Comparison of ENCODE assay signal across 27 cellular contexts in the genomic region with DNA sequence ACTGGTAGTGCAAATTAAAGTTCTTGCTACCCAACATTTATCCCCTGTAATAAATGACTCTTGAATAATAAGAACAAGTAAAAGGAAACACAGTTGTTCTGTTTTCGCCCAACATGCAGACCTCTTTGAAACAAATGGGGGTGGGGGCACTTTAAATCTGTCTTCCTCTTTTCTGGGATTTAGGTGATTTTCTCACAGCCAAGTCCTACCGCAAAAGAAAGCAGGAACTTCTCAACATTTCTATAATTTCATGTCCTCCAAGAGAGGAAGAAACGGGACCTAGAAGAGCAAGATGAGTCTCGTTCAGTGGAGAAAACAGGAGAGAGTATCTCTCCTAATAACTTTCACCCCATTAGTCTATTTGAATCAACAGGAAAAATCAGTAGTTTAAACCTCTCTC. TPM values are rescaled to one million over a fixed set of nuclear protein-coding genes. Genes with fewer than 3 reads are reported as not detected.
DNase-seq lines count a peak whose midpoint lies in the region.
"Had no signal": no experiment of that assay in that cellular context is flagged by ENCODE, and none has a peak within 500 bp of the region (broad histone marks: within the 10 kb centered on the region; RNA-seq: fewer than 3 reads in every experiment).

No MANE protein-coding gene starts in this region.

- DNase-seq in CD1c-positive myeloid dendritic cell (ENCODE audit: extremely low spot score) (peak; percentile 38), Kasumi-1 (lab: John Stamatoyannopoulos, UW) (peak; percentile 19 to 22), SKM-1 (lab: John Stamatoyannopoulos, UW; ENCODE audit: unreplicated experiment) (peak; percentile 10), immature natural killer cell (no peak), T-helper 2 cell (no peak), NCI-H2029 (lab: John Stamatoyannopoulos, UW) (no peak), NCI-H345 treated with DMSO at 0.1 percent for 48 hours (lab: John Stamatoyannopoulos, UW; ENCODE audit: unreplicated experiment) (no peak), HK-2 (ENCODE audit: unreplicated experiment) (no peak)
- DNase-seq: activated CD4-positive, alpha-beta T cell treated with anti-CD3 and anti-CD28 coated beads, Interleukin-2, amount 50 U/mL, for 1 hour; C1 segment of cervical spinal cord; Calu3; caudate nucleus; esophagus squamous epithelium; hypothalamus; Karpas-422; mesenchymal stem cell; NCI-H1092 treated with DMSO at 0.1 percent for 48 hours; NCI-H2081; NCI-H2227 treated with DMSO at 0.1 percent for 48 hours; occipital lobe; SK-N-SH; stimulated activated naive CD8-positive, alpha-beta T cell treated with anti-CD3 and anti-CD28 coated beads, Interleukin-15, Interleukin-2, amounts not matched to agents 100 U/mL and 50 U/mL, for 24 hours; testis had no signal

- H3K9me3 Mint-ChIP-seq in immature natural killer cell: peaks cover 0 to 22% (median 3%) of the 10 kb centered on the region in 6 donors
- H3K9me3 Mint-ChIP-seq: activated naive CD4-positive, alpha-beta T cell treated with anti-CD3 and anti-CD28 coated beads, Interleukin-2, amount 50 U/mL, for 72 hours; dendritic cell treated with granulocyte-macrophage colony-stimulating factor and Interleukin-4, amounts not matched to agents 40 ng/mL and 50 ng/mL, for 4 days; WTC11 had no signal

- H3K4me3 Mint-ChIP-seq in immature natural killer cell: peak overlapping the region in 3 of 5 donors; percentile 50 to 81 (median 55)
- H3K4me3 Mint-ChIP-seq: dendritic cell treated with granulocyte-macrophage colony-stimulating factor and Interleukin-4, amounts not matched to agents 40 ng/mL and 50 ng/mL, for 4 days had no signal

- H3K4me1 Mint-ChIP-seq in immature natural killer cell: peaks cover 23 to 38% of the 10 kb centered on the region in 2 donors

- peaks cover 0 to 3% (median 0%) of the 10 kb centered on the region in 3 donors for H3K36me3 Mint-ChIP-seq in immature natural killer cell
- H3K36me3 Mint-ChIP-seq: WTC11 had no signal

- H3K27ac Mint-ChIP-seq in immature natural killer cell: no peak overlapping the region
- H3K27ac Mint-ChIP-seq: activated naive CD4-positive, alpha-beta T cell treated with anti-CD3 and anti-CD28 coated beads, Interleukin-2, amount 50 U/mL, for 72 hours; dendritic cell treated with granulocyte-macrophage colony-stimulating factor and Interleukin-4, amounts not matched to agents 40 ng/mL and 50 ng/mL, for 4 days; WTC11 had no signal

- H3K27me3 Mint-ChIP-seq in immature natural killer cell (ENCODE audit: low read depth in 3 of 3): peaks cover 46 to 72% (median 64%) of the 10 kb centered on the region in 3 donors

RNA-seq across cellular contexts. Expression of a gene that starts 3.4 kb away (rescaled TPM):
- polyA plus RNA-seq in immature natural killer cell: not detected
- polyA plus RNA-seq: AG04450, SK-N-SH had no signal

RNA-seq across cellular contexts. Expression of a gene that starts 59.0 kb away (rescaled TPM):
- 10 to 100 TPM in 1 of 3 donors, 1 to 10 TPM in 2; 5.4 to 12.3 (median 7.4) TPM for polyA plus RNA-seq in immature natural killer cell

Comparison
In these comparisons a context has a peak if more than half of its experiments do, and no peak if none do; other contexts are left out.
1. DNase-seq: peak in CD1c-positive myeloid dendritic cell (single experiment), Kasumi-1 (2 of 2) and SKM-1 (single experiment); none in immature natural killer cell (0 of 3), T-helper 2 cell (0 of 5), NCI-H2029 (single experiment), NCI-H345 treated with DMSO at 0.1 percent for 48 hours (single experiment) and HK-2 (single experiment).